Comparison of ENCODE assay signal across 15 cellular contexts in the genomic region with DNA sequence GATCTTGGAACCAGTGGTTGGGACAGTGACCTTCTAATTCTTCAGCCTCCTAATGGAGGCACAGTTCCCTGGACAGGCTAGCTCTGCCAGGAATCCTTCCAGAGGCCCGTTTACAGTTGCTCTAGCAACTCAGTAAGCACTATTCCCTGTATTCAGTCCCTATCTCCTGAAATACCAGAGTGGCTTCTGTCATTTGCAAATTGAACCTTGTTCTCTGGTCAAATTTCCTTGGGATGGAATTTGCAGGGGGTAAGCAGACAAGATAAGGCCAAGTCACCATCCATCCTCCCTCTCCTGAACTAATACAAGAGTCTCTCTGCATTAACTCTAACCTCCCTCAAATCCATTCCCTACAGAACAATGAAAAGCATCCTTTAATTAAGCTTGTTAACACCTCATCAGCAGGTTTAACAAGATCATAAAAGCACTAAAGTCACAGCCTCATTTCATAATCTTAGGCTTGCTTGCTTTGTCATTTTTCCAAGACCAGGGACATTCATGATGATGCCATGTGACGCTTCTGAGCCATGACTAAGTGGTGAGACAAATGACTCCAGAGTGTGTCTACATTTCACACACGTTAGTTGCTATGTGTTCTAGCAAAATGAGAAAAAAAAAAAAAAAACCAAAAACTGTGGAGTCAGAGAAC. TPM values are rescaled to one million over a fixed set of nuclear protein-coding genes. Genes with fewer than 3 reads are reported as not detected.
DNase-seq lines count a peak whose midpoint lies in the region; FAIRE-seq and TF ChIP-seq lines count a peak whose summit lies in the region.
"Had no signal": no experiment of that assay in that cellular context is flagged by ENCODE, and none has a peak within 500 bp of the region (broad histone marks: within the 10 kb centered on the region; RNA-seq: fewer than 3 reads in every experiment).

No MANE protein-coding gene starts in this region.

- H3K9ac ChIP-seq in astrocyte (ENCODE audit: low read length): peak overlapping the region; percentile 0

- H3K27me3 ChIP-seq in ACC112 (ENCODE audit: insufficient read depth, low read length) (no peaks in the 10 kb centered on the region), astrocyte (ENCODE audit: insufficient read depth, low read length) (no peaks in the 10 kb centered on the region), BE2C (peaks cover 56% of the 10 kb centered on the region), vagina (no peaks in the 10 kb centered on the region)

- peak overlapping the region; percentile 78 for H3K27ac ChIP-seq in ACC112 (ENCODE audit: low read depth, low read length)
- H3K27ac ChIP-seq in astrocyte (ENCODE audit: low read depth, low read length): peak overlapping the region; percentile 23
- H3K27ac ChIP-seq in vagina: no peak overlapping the region

- FAIRE-seq in H54 (lab: Jason Lieb, UNC) (no peak), astrocyte (lab: Jason Lieb, UNC) (peak; percentile 71)

- H3K27ac Mint-ChIP-seq in astrocyte (ENCODE audit: unreplicated experiment): no peak overlapping the region
- H3K27ac Mint-ChIP-seq: CD8-positive, alpha-beta T cell; stimulated activated naive CD8-positive, alpha-beta T cell treated with anti-CD3 and anti-CD28 coated beads, Interleukin-15, amount 100 ng/mL, for 72 hours had no signal

- no peaks in the 10 kb centered on the region for H3K79me2 ChIP-seq in ACC112 (ENCODE audit: control insufficient read depth, insufficient read depth, low read length, unreplicated experiment)
- H3K79me2 ChIP-seq in astrocyte (ENCODE audit: insufficient read depth, low read length): no peaks in the 10 kb centered on the region

- no peaks in the 10 kb centered on the region for H4K20me1 ChIP-seq in astrocyte (ENCODE audit: insufficient read depth, low read length)

- no peak for TF ChIP-seq CTCF in astrocyte (IDR thresholded peaks at IDR 0.05; ENCODE audit: insufficient read depth, low read depth, low read length)
- TF ChIP-seq CTCF in BE2C (IDR thresholded peaks at IDR 0.05; ENCODE audit: low read depth, low read length): no peak
- TF ChIP-seq CTCF in vagina (IDR thresholded peaks at IDR 0.05): no peak

- intact Hi-C loops in vagina (cut with DNase I): no loop called here

- H2AFZ ChIP-seq in ACC112 (ENCODE audit: low read length, unreplicated experiment) (no peak overlapping the region), astrocyte (ENCODE audit: low read depth, low read length) (no peak overlapping the region)

- TF ChIP-seq POLR2A in H54 (IDR thresholded peaks at IDR 0.05; ENCODE audit: low read depth, low read length): no peak
- no peak for TF ChIP-seq POLR2A in vagina (IDR thresholded peaks at IDR 0.05)

- DNase-seq in H54 (ENCODE audit: insufficient read length, low spot score): peak; percentile 40
- peak; percentile 76 for DNase-seq in astrocyte (ENCODE audit: low read depth)
- DNase-seq in kidney tubule cell (ENCODE audit: low spot score): peak; percentile 45
- DNase-seq in BE2C: no peak
- DNase-seq in cortex of kidney (lab: John Stamatoyannopoulos, UW): no peak
- DNase-seq in vagina (ENCODE audit: extremely low spot score in 2 of 2): no peak
- DNase-seq in HuH-7 (ENCODE audit: low spot score): no peak
- DNase-seq: activated CD4-positive, alpha-beta T cell treated with anti-CD3 and anti-CD28 coated beads, Interleukin-2, amount 50 U/mL, for 48 hours; amniotic stem cell; CD8-positive, alpha-beta T cell; NCI-H146; SHP77 treated with DMSO at 0.1 percent for 48 hours; stimulated activated CD4-positive, alpha-beta T cell treated with anti-CD3 and anti-CD28 coated beads, Interleukin-15, amount 100 ng/mL, for 24 hours; stimulated activated naive CD8-positive, alpha-beta T cell treated with anti-CD3 and anti-CD28 coated beads, Interleukin-15, amount 100 ng/mL, for 72 hours had no signal

- H3K4me2 ChIP-seq in astrocyte (ENCODE audit: low read length): peak overlapping the region; percentile 10

- no peaks in the 10 kb centered on the region for H3K9me3 Mint-ChIP-seq in astrocyte (ENCODE audit: unreplicated experiment)
- H3K9me3 Mint-ChIP-seq: CD8-positive, alpha-beta T cell; stimulated activated naive CD8-positive, alpha-beta T cell treated with anti-CD3 and anti-CD28 coated beads, Interleukin-15, amount 100 ng/mL, for 72 hours had no signal

- peaks cover 5% of the 10 kb centered on the region for H3K27me3 Mint-ChIP-seq in astrocyte (ENCODE audit: low read depth, unreplicated experiment)

- H3K9me3 ChIP-seq in astrocyte (ENCODE audit: insufficient read depth, low read depth, low read length) (no peaks in the 10 kb centered on the region), BE2C (no peaks in the 10 kb centered on the region), vagina (no peaks in the 10 kb centered on the region)

- H3K4me3 ChIP-seq in ACC112 (ENCODE audit: low read depth, low read length): peak overlapping the region; percentile 19; the same call in 1 of the 2 replicates
- H3K4me3 ChIP-seq in astrocyte (ENCODE audit: insufficient read depth, low read depth, low read length): no peak overlapping the region
- no peak overlapping the region for H3K4me3 ChIP-seq in BE2C (ENCODE audit: low read depth, low read length)
- H3K4me3 ChIP-seq in vagina: no peak overlapping the region

- H3K4me1 ChIP-seq in ACC112 (ENCODE audit: control insufficient read depth, insufficient read depth, low read length, unreplicated experiment) (peaks cover 44% of the 10 kb centered on the region), astrocyte (ENCODE audit: insufficient read depth, low read length) (peaks cover 37% of the 10 kb centered on the region), BE2C (no peaks in the 10 kb centered on the region), vagina (peaks cover 7% of the 10 kb centered on the region)

- H3K36me3 Mint-ChIP-seq in astrocyte (ENCODE audit: low read depth, unreplicated experiment): no peaks in the 10 kb centered on the region
- H3K36me3 Mint-ChIP-seq: CD8-positive, alpha-beta T cell had no signal

- peaks cover 33% of the 10 kb centered on the region for H3K4me1 Mint-ChIP-seq in astrocyte (ENCODE audit: low read depth, unreplicated experiment)

- H3K36me3 ChIP-seq in ACC112 (ENCODE audit: insufficient read depth, low read length): no peaks in the 10 kb centered on the region
- H3K36me3 ChIP-seq in astrocyte (ENCODE audit: insufficient read depth, low read length): no peaks in the 10 kb centered on the region
- no peaks in the 10 kb centered on the region for H3K36me3 ChIP-seq in BE2C
- H3K36me3 ChIP-seq in vagina: no peaks in the 10 kb centered on the region

- H3K4me3 Mint-ChIP-seq in astrocyte (ENCODE audit: unreplicated experiment): no peak overlapping the region
- H3K4me3 Mint-ChIP-seq: CD8-positive, alpha-beta T cell; stimulated activated naive CD8-positive, alpha-beta T cell treated with anti-CD3 and anti-CD28 coated beads, Interleukin-15, amount 100 ng/mL, for 72 hours had no signal

RNA-seq across cellular contexts. Expression of a gene that starts 37.1 kb away (rescaled TPM):
- 3.7 and 5.7 TPM in 2 replicates for total RNA-seq in astrocyte
- polyA plus RNA-seq in BE2C (2012; ENCODE audit: insufficient read depth, insufficient read length, low read depth): 4.8 TPM
- total RNA-seq in vagina: 40.5 TPM

Comparison
In these comparisons a context has a peak if more than half of its experiments do, and no peak if none do; other contexts are left out.
1. DNase-seq: peak in H54 (single experiment), astrocyte (single experiment) and kidney tubule cell (single experiment); none in BE2C (single experiment), cortex of kidney (single experiment), vagina (0 of 2) and HuH-7 (single experiment).